In genomic region chr19:18558202-18558555, GRCh38 we compare ENCODE assay signal across 8 cellular contexts. TPM values are rescaled to one million over a fixed set of nuclear protein-coding genes. Genes with fewer than 3 reads are reported as not detected.
DNase-seq lines count a peak whose midpoint lies in the region; TF ChIP-seq lines count a peak whose summit lies in the region.

No MANE protein-coding gene starts in this region.

- TF ChIP-seq CTCF in Calu3 (IDR thresholded peaks at IDR 0.05; ENCODE audit: unreplicated experiment) (no peak), neural progenitor cell (IDR thresholded peaks at IDR 0.05) (no peak)

- peak overlapping the region; percentile 96 for H3K27ac ChIP-seq in effector memory CD4-positive, alpha-beta T cell (ENCODE audit: insufficient read depth, low read length, poor library complexity, severe bottlenecking)
- H3K27ac ChIP-seq in neural progenitor cell = no peak overlapping the region

- H3K27ac Mint-ChIP-seq in Calu3 (ENCODE audit: unreplicated experiment) (peak overlapping the region; percentile 87), neural progenitor cell (peak overlapping the region; percentile 78)

- CTCF ChIA-PET in Calu3 (lab: Charles Lee) = no interaction called here

- H3K36me3 ChIP-seq in NT2/D1 (ENCODE audit: insufficient read depth, insufficient read length, low read length) (peaks cover 26% of the 10 kb centered on the region), neural progenitor cell (no peaks in the 10 kb centered on the region)
- H3K36me3 ChIP-seq in effector memory CD4-positive, alpha-beta T cell (ENCODE audit: control insufficient read depth, insufficient read depth, low read length) = peaks cover 12% of the 10 kb centered on the region

- H3K4me2 ChIP-seq in neural progenitor cell = peak overlapping the region; percentile 86

- no peak overlapping the region for H2AFZ ChIP-seq in neural progenitor cell (replicated peaks)

- DNase-seq in Calu3 (no peak), NT2/D1 (ENCODE audit: low read depth, low spot score) (no peak), neural progenitor cell (ENCODE audit: low spot score) (no peak), AG08396 (ENCODE audit: low spot score) (no peak), NCI-H2029 treated with DMSO at 0.1 percent for 48 hours (lab: John Stamatoyannopoulos, UW) (no peak), SIG-M5 (lab: John Stamatoyannopoulos, UW) (no peak)
- DNase-seq in effector memory CD4-positive, alpha-beta T cell = no peak
- DNase-seq in activated CD4-positive, alpha-beta T cell treated with anti-CD3 and anti-CD28 coated beads for 4 hours = no peak

- H3K9ac ChIP-seq in NT2/D1 (ENCODE audit: insufficient read length, low read depth) (peak overlapping the region; percentile 92), neural progenitor cell (peak overlapping the region; percentile 47)

- H4K20me1 ChIP-seq in neural progenitor cell (ENCODE audit: low read depth) = peaks cover 9% of the 10 kb centered on the region

- intact Hi-C loops in Calu3 (cut with micrococcal nuclease; ENCODE audit: unreplicated experiment) = no loop called here

- peaks cover 29% of the 10 kb centered on the region for H3K79me2 ChIP-seq in neural progenitor cell (ENCODE audit: low read depth)

- H3K4me1 ChIP-seq in NT2/D1 (ENCODE audit: insufficient read depth, insufficient read length) (peaks cover 3% of the 10 kb centered on the region), neural progenitor cell (no peaks in the 10 kb centered on the region)
- peaks cover 13% of the 10 kb centered on the region for H3K4me1 ChIP-seq in effector memory CD4-positive, alpha-beta T cell (ENCODE audit: control insufficient read depth, insufficient read depth, low read length, poor library complexity, severe bottlenecking)

- H3K36me3 Mint-ChIP-seq in Calu3 (ENCODE audit: insufficient read depth, unreplicated experiment) (peaks cover 24% of the 10 kb centered on the region), neural progenitor cell (peaks cover 3% of the 10 kb centered on the region)

- H3K9me3 Mint-ChIP-seq in Calu3 (ENCODE audit: low read depth, unreplicated experiment) = no peaks in the 10 kb centered on the region
- H3K9me3 Mint-ChIP-seq in neural progenitor cell = no peaks in the 10 kb centered on the region

- peaks cover 20% of the 10 kb centered on the region for H3F3A ChIP-seq in neural progenitor cell (ENCODE audit: low read depth)

- H3K4me1 Mint-ChIP-seq in Calu3 (ENCODE audit: low read depth, unreplicated experiment) = peaks cover 8% of the 10 kb centered on the region
- H3K4me1 Mint-ChIP-seq in neural progenitor cell = peaks cover 8% of the 10 kb centered on the region

- H3K9me3 ChIP-seq in NT2/D1 (ENCODE audit: insufficient read depth, low read length) (no peaks in the 10 kb centered on the region), neural progenitor cell (ENCODE audit: low read depth) (no peaks in the 10 kb centered on the region)
- no peaks in the 10 kb centered on the region for H3K9me3 ChIP-seq in effector memory CD4-positive, alpha-beta T cell (ENCODE audit: control insufficient read depth, low read length)

- no TSS peak for BruUV-seq in Calu3 (replicated peaks; lab: Mats Ljungman, UMichigan)

- no peaks in the 10 kb centered on the region for H3K27me3 ChIP-seq in NT2/D1 (ENCODE audit: insufficient read depth, insufficient read length)
- no peaks in the 10 kb centered on the region for H3K27me3 ChIP-seq in effector memory CD4-positive, alpha-beta T cell (replicated peaks; ENCODE audit: control insufficient read depth, insufficient read depth, low read length, poor library complexity, severe bottlenecking)
- H3K27me3 ChIP-seq in neural progenitor cell = no peaks in the 10 kb centered on the region

- H3K4me3 Mint-ChIP-seq in Calu3 (ENCODE audit: low read depth, unreplicated experiment) (peak overlapping the region; percentile 81), neural progenitor cell (peak overlapping the region; percentile 94)

- H3K27me3 Mint-ChIP-seq in Calu3 (ENCODE audit: unreplicated experiment) = no peaks in the 10 kb centered on the region
- H3K27me3 Mint-ChIP-seq in neural progenitor cell (ENCODE audit: insufficient read depth, low read depth) = no peaks in the 10 kb centered on the region

- H3K4me3 ChIP-seq in NT2/D1 (ENCODE audit: insufficient read length, low read depth) (peak overlapping the region; percentile 82), neural progenitor cell (peak overlapping the region; percentile 67)
- peak overlapping the region; percentile 92 for H3K4me3 ChIP-seq in effector memory CD4-positive, alpha-beta T cell (ENCODE audit: insufficient read depth, low read depth, low read length, poor library complexity, severe bottlenecking)

RNA-seq across cellular contexts. Expression of gene KXD1, which starts 0.5 kb away (rescaled TPM):
- total RNA-seq in Calu3 (2022) (61.0 and 61.5 TPM in 2 replicates), neural progenitor cell (ENCODE audit: low replicate concordance) (82.7 and 151 TPM in 2 replicates)

RNA-seq across cellular contexts. Expression of gene UBA52, which starts 13.5 kb away (rescaled TPM):
- total RNA-seq in Calu3 (2022) (620 and 627 TPM in 2 replicates), neural progenitor cell (ENCODE audit: low replicate concordance) (625 and 768 TPM in 2 replicates)

RNA-seq across cellular contexts. Expression of gene FKBP8, which starts 14.8 kb away (rescaled TPM):
- total RNA-seq in Calu3 (2022) = 123 and 126 TPM in 2 replicates
- total RNA-seq in neural progenitor cell (ENCODE audit: low replicate concordance) = 115 and 418 TPM in 2 replicates

RNA-seq across cellular contexts. Expression of gene REX1BD, which starts 30.4 kb away (rescaled TPM):
- 39.9 and 40.1 TPM in 2 replicates for total RNA-seq in Calu3 (2022)
- 41.7 and 105 TPM in 2 replicates for total RNA-seq in neural progenitor cell (ENCODE audit: low replicate concordance)

RNA-seq across cellular contexts. Expression of gene ELL, which starts 36.3 kb away (rescaled TPM):
- total RNA-seq in Calu3 (2022) = 11.0 and 12.5 TPM in 2 replicates
- 2.9 and 9.8 TPM in 2 replicates for total RNA-seq in neural progenitor cell (ENCODE audit: low replicate concordance)
